ENCODE assay signal across 9 cellular contexts in the genomic region with DNA sequence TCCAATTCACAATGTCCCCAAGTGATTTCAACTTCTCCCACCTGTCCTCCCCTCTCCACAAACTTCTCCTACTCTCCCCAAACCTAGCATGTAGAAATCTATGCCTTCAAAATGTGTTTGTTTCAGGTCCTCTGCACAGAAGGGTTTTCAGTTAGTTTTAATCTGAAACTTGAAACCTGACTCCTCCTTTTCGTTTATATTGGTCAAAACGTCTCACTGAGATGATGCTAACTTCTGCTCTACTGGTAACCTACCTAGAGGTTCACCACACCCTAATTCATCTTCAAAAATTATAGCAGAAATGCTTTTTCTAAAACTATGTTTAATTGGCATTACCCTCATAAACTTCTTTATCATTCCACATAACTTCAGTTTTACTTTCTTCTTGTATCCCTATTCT.
"Had no signal": no experiment of that assay in that cellular context is flagged by ENCODE, and none has a peak within 500 bp of the region (broad histone marks: within the 10 kb centered on the region; RNA-seq: fewer than 3 reads in every experiment).

No MANE protein-coding gene starts in this region.

- H3K4me1 Mint-ChIP-seq: GM23338 had no signal

- H3K4me1 ChIP-seq: HAP-1 had no signal

- H3K9me3 Mint-ChIP-seq: GM23338 had no signal

- ATAC-seq: GM23338, HCT116 had no signal

- DNase-seq: GM23248, GOT3, H7, H9, HCEC 1CT, HFFc6 had no signal

- H3K9ac ChIP-seq: GM23248 had no signal

- H3K27ac Mint-ChIP-seq: GM23338, H9, HFFc6 had no signal

- H3K4me2 ChIP-seq: GM23338 had no signal

- H3K4me3 ChIP-seq: GM23248, GM23338, HAP-1 had no signal

- H3K27ac ChIP-seq: GM23248 had no signal

- H3K4me3 Mint-ChIP-seq: GM23338, H9, HFFc6 had no signal

- H2AFZ ChIP-seq: GM23248, GM23338 had no signal

- H3K9me3 ChIP-seq: HAP-1 had no signal

- H3K36me3 ChIP-seq: HAP-1 had no signal
